Comparison of ENCODE assay signal across 10 cellular contexts in genomic region chr2:197628043-197628500, GRCh38. TPM values are rescaled to one million over a fixed set of nuclear protein-coding genes. Genes with fewer than 3 reads are reported as not detected.
DNase-seq lines count a peak whose midpoint lies in the region; ATAC-seq, FAIRE-seq and TF ChIP-seq lines count a peak whose summit lies in the region.
"Had no signal": no experiment of that assay in that cellular context is flagged by ENCODE, and none has a peak within 500 bp of the region (broad histone marks: within the 10 kb centered on the region; RNA-seq: fewer than 3 reads in every experiment).

No MANE protein-coding gene starts in this region.

- no peaks in the 10 kb centered on the region for H4K20me1 ChIP-seq in Loucy (ENCODE audit: insufficient read depth, low read length, poor library complexity, severe bottlenecking)

- H3K27me3 ChIP-seq in Loucy (ENCODE audit: insufficient read depth, low read length, poor library complexity, severe bottlenecking) = no peaks in the 10 kb centered on the region
- no peaks in the 10 kb centered on the region for H3K27me3 ChIP-seq in Peyer's patch
- no peaks in the 10 kb centered on the region for H3K27me3 ChIP-seq in stomach

- H2AFZ ChIP-seq in Loucy (ENCODE audit: low read length) = peak overlapping the region; percentile 68

- no peaks in the 10 kb centered on the region for H3K9me2 ChIP-seq in Loucy (replicated peaks; ENCODE audit: low read depth, low read length)

- no peaks in the 10 kb centered on the region for H3K36me3 ChIP-seq in Loucy (ENCODE audit: insufficient read depth, low read length)
- no peaks in the 10 kb centered on the region for H3K36me3 ChIP-seq in Peyer's patch
- H3K36me3 ChIP-seq in stomach = no peaks in the 10 kb centered on the region
- H3K36me3 ChIP-seq: lower lobe of right lung had no signal

- H3K27ac Mint-ChIP-seq in mesothelial cell of epicardium = no peak overlapping the region
- no peak overlapping the region for H3K27ac Mint-ChIP-seq in activated T-helper 17 cell treated with anti-CD3 and anti-CD28 coated beads, Interleukin-2, amount 50 U/mL, for 72 hours

- H3F3A ChIP-seq in Loucy (ENCODE audit: low read depth) = no peaks in the 10 kb centered on the region

- no peaks in the 10 kb centered on the region for H3K4me1 Mint-ChIP-seq in mesothelial cell of epicardium
- peaks cover 5% of the 10 kb centered on the region for H3K4me1 Mint-ChIP-seq in activated T-helper 17 cell treated with anti-CD3 and anti-CD28 coated beads, Interleukin-2, amount 50 U/mL, for 72 hours

- peak; percentile 63 for ATAC-seq in GM21447 (IDR thresholded peaks at IDR 0.05; ENCODE audit: unreplicated experiment)
- peak; percentile 59 for ATAC-seq in stimulated activated naive CD8-positive, alpha-beta T cell treated with anti-CD3 and anti-CD28 coated beads, Interleukin-15, Interleukin-2, amounts not matched to agents 100 U/mL and 50 U/mL, for 24 hours
- ATAC-seq in activated T-helper 17 cell treated with anti-CD3 and anti-CD28 coated beads, Interleukin-2, amount 50 U/mL, for 72 hours (replicated peaks) = no peak
- ATAC-seq: lower lobe of right lung had no signal

- H3K4me1 ChIP-seq in Loucy (ENCODE audit: insufficient read depth, low read length, poor library complexity, severe bottlenecking) = no peaks in the 10 kb centered on the region
- H3K4me1 ChIP-seq in Peyer's patch = no peaks in the 10 kb centered on the region
- H3K4me1 ChIP-seq in stomach = no peaks in the 10 kb centered on the region
- H3K4me1 ChIP-seq: lower lobe of right lung had no signal

- FAIRE-seq in frontal cortex (lab: Jason Lieb, UNC) = peak; percentile 17

- no peak overlapping the region for H3K4me3 Mint-ChIP-seq in mesothelial cell of epicardium
- H3K4me3 Mint-ChIP-seq in activated T-helper 17 cell treated with anti-CD3 and anti-CD28 coated beads, Interleukin-2, amount 50 U/mL, for 72 hours = no peak overlapping the region

- H3K4me2 ChIP-seq in Loucy (ENCODE audit: low read depth, low read length, poor library complexity, severe bottlenecking) = no peak overlapping the region

- peaks cover 2% of the 10 kb centered on the region for H3K36me3 Mint-ChIP-seq in mesothelial cell of epicardium
- no peaks in the 10 kb centered on the region for H3K36me3 Mint-ChIP-seq in activated T-helper 17 cell treated with anti-CD3 and anti-CD28 coated beads, Interleukin-2, amount 50 U/mL, for 72 hours (ENCODE audit: low read depth)

- H3K9ac ChIP-seq in Loucy (ENCODE audit: low read depth, low read length, poor library complexity, severe bottlenecking) = no peak overlapping the region

- H3K27me3 Mint-ChIP-seq in mesothelial cell of epicardium (ENCODE audit: low read depth) = no peaks in the 10 kb centered on the region
- peaks cover 6% of the 10 kb centered on the region for H3K27me3 Mint-ChIP-seq in activated T-helper 17 cell treated with anti-CD3 and anti-CD28 coated beads, Interleukin-2, amount 50 U/mL, for 72 hours

- TF ChIP-seq EP300 in stomach (IDR thresholded peaks at IDR 0.05) = no peak

- TF ChIP-seq POLR2A in Peyer's patch (IDR thresholded peaks at IDR 0.05) = no peak
- TF ChIP-seq POLR2A in stomach (IDR thresholded peaks at IDR 0.05) = no peak

- H3K27ac ChIP-seq in Peyer's patch (no peak overlapping the region), stomach (no peak overlapping the region)
- H3K27ac ChIP-seq: lower lobe of right lung had no signal

- no peak for DNase-seq in frontal cortex (ENCODE audit: low spot score in 2 of 2)
- DNase-seq in stimulated activated naive CD8-positive, alpha-beta T cell treated with anti-CD3 and anti-CD28 coated beads, Interleukin-15, Interleukin-2, amounts not matched to agents 100 U/mL and 50 U/mL, for 24 hours = no peak
- no peak for DNase-seq in Peyer's patch
- DNase-seq in mesothelial cell of epicardium (ENCODE audit: low spot score in 2 of 2, unreplicated experiment in 2 of 2) = no peak
- DNase-seq in stomach = no peak
- DNase-seq: activated CD4-positive, alpha-beta T cell treated with anti-CD3 and anti-CD28 coated beads, Interleukin-2, amount 50 U/mL, for 1 hour; lower lobe of right lung had no signal

- intact Hi-C loops in stomach (cut with DNase I; ENCODE audit: low total_unique reads) = no loop called here

- H3K9me3 ChIP-seq in Loucy (ENCODE audit: insufficient read depth, low read depth, low read length) (no peaks in the 10 kb centered on the region), Peyer's patch (no peaks in the 10 kb centered on the region), stomach (no peaks in the 10 kb centered on the region)
- H3K9me3 ChIP-seq: lower lobe of right lung had no signal

- WGBS in stomach, 5 donors = 34 to 50% (median 36%) methylated on average over 4 of the region's 4 CpGs

- H3K4me3 ChIP-seq in Loucy (ENCODE audit: low read length, poor library complexity, severe bottlenecking) (no peak overlapping the region), Peyer's patch (no peak overlapping the region), stomach (no peak overlapping the region)
- H3K4me3 ChIP-seq: lower lobe of right lung had no signal

- TF ChIP-seq CTCF in Loucy (conservative IDR thresholded peaks at IDR 0.05; ENCODE audit: low read length) (no peak), Peyer's patch (IDR thresholded peaks at IDR 0.05) (no peak), mesothelial cell of epicardium (IDR thresholded peaks at IDR 0.05; ENCODE audit: unreplicated experiment) (no peak), stomach (IDR thresholded peaks at IDR 0.05) (no peak)

- H3K79me2 ChIP-seq in Loucy (ENCODE audit: insufficient read depth, low read length) = no peaks in the 10 kb centered on the region

- H3K9me3 Mint-ChIP-seq in mesothelial cell of epicardium = peaks cover 2% of the 10 kb centered on the region
- H3K9me3 Mint-ChIP-seq in activated T-helper 17 cell treated with anti-CD3 and anti-CD28 coated beads, Interleukin-2, amount 50 U/mL, for 72 hours = peaks cover 3% of the 10 kb centered on the region

RNA-seq across cellular contexts. Expression of gene RFTN2, which starts 47.3 kb away (rescaled TPM):
- total RNA-seq in frontal cortex (22.8 TPM), Peyer's patch (1 to 10 TPM in 3 of 4 donors, under 1 TPM in 1; 0.47 to 9.9 (median 1.2) TPM), mesothelial cell of epicardium (7.7 to 9.9 TPM (median 9.7 TPM) in 3 replicates), stomach (10 to 100 TPM in 2 of 5 donors, 1 to 10 TPM in 1, under 1 TPM in 2; 0.45 to 13.3 (median 1.6) TPM)
- polyA plus RNA-seq in stomach = 1 to 10 TPM in 2 of 3 donors, under 1 TPM in 1; 0.65 to 5.0 (median 2.7) TPM
- total RNA-seq in activated T-helper 17 cell treated with anti-CD3 and anti-CD28 coated beads, Interleukin-2, amount 50 U/mL, for 72 hours = under 1 TPM; 0.17 to 0.29 TPM
